Comparison of ENCODE assay signal across 1 cellular context in genomic region chr3:16807441-16807840, GRCh38.
TF ChIP-seq lines count a peak whose summit lies in the region.

No MANE protein-coding gene starts in this region.

TF ChIP-seq in GM23338, 12 proteins besides CTCF, POLR2A, EP300 and RAD21 (continued from another document):
- TF ChIP-seq ZNF462 (CRISPR knock-in tag; IDR thresholded peaks at IDR 0.05) (no peak), REST (IDR thresholded peaks at IDR 0.05; ENCODE audit: unreplicated experiment) (no peak), POLR2AphosphoS5 (IDR thresholded peaks at IDR 0.05; ENCODE audit: low read depth) (no peak), ZNF114 (CRISPR knock-in tag; IDR thresholded peaks at IDR 0.05) (no peak), NANOG (IDR thresholded peaks at IDR 0.05; ENCODE audit: borderline replicate concordance) (no peak), STAT1 (IDR thresholded peaks at IDR 0.05; ENCODE audit: unreplicated experiment) (no peak), EZH2 (IDR thresholded peaks at IDR 0.05; ENCODE audit: low read depth, unreplicated experiment) (no peak), ZNF331 (CRISPR knock-in tag; IDR thresholded peaks at IDR 0.05; ENCODE audit: low read depth) (no peak)
